ENCODE assay signal across 10 cellular contexts in genomic region chr3:47443611-47443995, GRCh38. TPM values are rescaled to one million over a fixed set of nuclear protein-coding genes. Genes with fewer than 3 reads are reported as not detected.
A peak's percentile ranks its signal among the peaks of the same experiment; 100 is the strongest.
DNase-seq lines count a peak whose midpoint lies in the region; ATAC-seq, FAIRE-seq and TF ChIP-seq lines count a peak whose summit lies in the region.
"Had no signal": no experiment of that assay in that cellular context is flagged by ENCODE, and none has a peak within 500 bp of the region (broad histone marks: within the 10 kb centered on the region; RNA-seq: fewer than 3 reads in every experiment).

No MANE protein-coding gene starts in this region.

- POLR2A ChIA-PET in K562 (lab: Yijun Ruan, JAX) = interaction anchor here (1.0 to 1.2 kb wide), 3 partner anchors 31 to 338 kb away, joined by 3 read pairs; partner anchors contain the start of gene SMARCC1

- TF ChIP-seq CTCF in K562 (IDR thresholded peaks at IDR 0.05 in 2 of 3, conservative IDR thresholded peaks at IDR 0.05 in 1 of 3; ENCODE audit: insufficient read depth in 2 of 3, low read depth in 1 of 3, low read length in 3 of 3) (no peak), kidney (IDR thresholded peaks at IDR 0.05; ENCODE audit: borderline replicate concordance, extremely low read depth, insufficient read depth) (no peak)

- CTCF ChIA-PET in K562 (lab: Yijun Ruan, JAX; ENCODE audit: low intra/inter-chr PET ratio) = no interaction called here

- BruUV-seq in K562 (replicated peaks; lab: Mats Ljungman, UMichigan) = no TSS peak

- ATAC-seq in K562 (no peak), GM18868 (IDR thresholded peaks at IDR 0.05; ENCODE audit: unreplicated experiment) (no peak), HG03159 (IDR thresholded peaks at IDR 0.05; ENCODE audit: unreplicated experiment) (no peak)

- no peak for TF ChIP-seq EP300 in K562 (IDR thresholded peaks at IDR 0.05; ENCODE audit: low read length)

- intact Hi-C loops in K562 (cut with micrococcal nuclease) = no loop called here
- intact Hi-C loops in kidney (cut with DNase I) = no loop called here

- TF ChIP-seq POLR2A in K562 (conservative IDR thresholded peaks at IDR 0.05) = no peak

- H3K4me3 ChIP-seq in K562 (no peak overlapping the region), kidney (ENCODE audit: low read length in 2 of 2) (peak overlapping the region in 1 of 2 donors; percentile 33), small intestine (ENCODE audit: low read depth in 1 of 2, low read length in 2 of 2) (no peak overlapping the region)

- H3K4me2 ChIP-seq in K562 (ENCODE audit: insufficient read depth, low read length) = no peak overlapping the region

- H3K27ac ChIP-seq in K562 (ENCODE audit: extremely low read depth, low read depth, low read length) (peak overlapping the region; percentile 16; the same call in 1 of the 3 replicates), kidney (ENCODE audit: low read depth in 2 of 2, low read length in 2 of 2) (peak overlapping the region; percentile 71 to 92), small intestine (ENCODE audit: low read depth in 1 of 2, low read length in 1 of 2) (peak overlapping the region; percentile 90 to 96)

- no peaks in the 10 kb centered on the region for H3K9me3 ChIP-seq in K562 (replicated peaks; ENCODE audit: control insufficient read depth, insufficient read depth, low read depth, low read length)
- peaks cover 0 to 4% of the 10 kb centered on the region in 2 donors for H3K9me3 ChIP-seq in kidney (ENCODE audit: control insufficient read depth in 1 of 2, low read length in 2 of 2)
- no peaks in the 10 kb centered on the region for H3K9me3 ChIP-seq in small intestine (ENCODE audit: control insufficient read depth, low read depth)

- H3K9me1 ChIP-seq in K562 (ENCODE audit: control insufficient read depth, insufficient read depth, low read length) = no peaks in the 10 kb centered on the region

- peaks cover 58% of the 10 kb centered on the region for H3K79me2 ChIP-seq in K562 (ENCODE audit: control insufficient read depth, insufficient read depth, low read length)

- no peak for FAIRE-seq in K562 (lab: Jason Lieb, UNC)
- no peak for FAIRE-seq in kidney (lab: Jason Lieb, UNC)
- no peak for FAIRE-seq in small intestine (lab: Jason Lieb, UNC)

- in situ Hi-C loops in K562 (cut with MboI) = no loop called here

- H4K20me1 ChIP-seq in K562 (replicated peaks; ENCODE audit: control insufficient read depth, insufficient read depth, low read length) = no peaks in the 10 kb centered on the region; the same call in 1 of the 2 replicates

- WGBS in K562 (ENCODE audit: insufficient coverage, low coverage, missing lambda C conversion rate) = 72% methylated on average over 5 of the region's 5 CpGs
- WGBS in small intestine, 3 donors = 12 to 45% (median 34%) methylated on average over 5 of the region's 5 CpGs

- H3K27me3 ChIP-seq in K562 (ENCODE audit: control insufficient read depth in 2 of 2, insufficient read depth in 2 of 2, low read length in 2 of 2) (no peaks in the 10 kb centered on the region), small intestine (ENCODE audit: control insufficient read depth in 2 of 2, insufficient read depth in 2 of 2, low read length in 2 of 2) (no peaks in the 10 kb centered on the region)

- peak; percentile 59 for DNase-seq in HCEC 1CT
- DNase-seq in K562 (ENCODE audit: extremely low read depth in 1 of 4, low spot score in 3 of 4) = peak in 1 of 4 experiments; percentile 4
- no peak for DNase-seq in kidney
- peak; percentile 89 for DNase-seq in small intestine
- no peak for DNase-seq in stimulated activated CD4-positive, alpha-beta T cell treated with anti-CD3 and anti-CD28 coated beads, Interleukin-1b, Interleukin-23, amount 100 ng/mL, for 48 hours
- no peak for DNase-seq in dedifferentiated amniotic fluid mesenchymal stem cell (ENCODE audit: extremely low spot score)
- DNase-seq: NCI-H1092, T1000 had no signal

- no peak overlapping the region for H2AFZ ChIP-seq in K562 (ENCODE audit: low read depth, low read length)

- no peaks in the 10 kb centered on the region; a peak in 1 of 5 replicates for H3K4me1 ChIP-seq in K562 (replicated peaks in 1 of 2; ENCODE audit: control insufficient read depth in 2 of 2, insufficient read depth in 2 of 2, low read length in 2 of 2)
- H3K4me1 ChIP-seq in kidney (ENCODE audit: control insufficient read depth in 1 of 2, insufficient read depth in 1 of 2, low read depth in 1 of 2, low read length in 2 of 2) = peaks cover 11 to 23% of the 10 kb centered on the region in 2 donors
- peaks cover 0 to 8% of the 10 kb centered on the region in 2 donors for H3K4me1 ChIP-seq in small intestine (ENCODE audit: control insufficient read depth in 2 of 2, insufficient read depth in 1 of 2, low read depth in 1 of 2, low read length in 1 of 2)

- H3K36me3 ChIP-seq in K562 (ENCODE audit: control insufficient read depth, insufficient read depth, low read length) (peaks cover 46% of the 10 kb centered on the region), kidney (ENCODE audit: control insufficient read depth in 1 of 2, insufficient read depth in 2 of 2, low read length in 2 of 2) (peaks cover 8 to 9% of the 10 kb centered on the region in 2 donors), small intestine (ENCODE audit: control insufficient read depth in 2 of 2, insufficient read depth in 2 of 2, low read length in 2 of 2) (peaks cover 0 to 9% of the 10 kb centered on the region in 2 donors)

- H3K9ac ChIP-seq in K562 (ENCODE audit: insufficient read depth in 1 of 2, low read depth in 2 of 2, low read length in 2 of 2) = peak overlapping the region in 1 of 2 experiments; percentile 54; a peak in 1 of 4 replicates
- peak overlapping the region in 1 of 2 donors; percentile 42 for H3K9ac ChIP-seq in kidney (ENCODE audit: low read length in 2 of 2)

- no peak for TF ChIP-seq RAD21 in K562 (CRISPR knock-in tag; conservative IDR thresholded peaks at IDR 0.05 in 1 of 2, IDR thresholded peaks at IDR 0.05 in 1 of 2)

TF ChIP-seq in K562, 482 proteins besides CTCF, POLR2A, EP300 and RAD21 (continues in another document):
- TF ChIP-seq TFE3 (CRISPR knock-in tag; IDR thresholded peaks at IDR 0.05) (no peak), SMC3 (conservative IDR thresholded peaks at IDR 0.05; ENCODE audit: insufficient read depth, low read depth, low read length) (no peak), CBX2 (IDR thresholded peaks at IDR 0.05; ENCODE audit: insufficient read depth, low read length, poor library complexity, severe bottlenecking) (no peak), MEIS2 (IDR thresholded peaks at IDR 0.05; ENCODE audit: partially characterized antibody) (no peak), U2AF2 (optimal IDR thresholded peaks at IDR 0.05; ENCODE audit: low read depth, low read length) (no peak), COPS2 (conservative IDR thresholded peaks at IDR 0.05) (no peak), RCOR1 (IDR thresholded peaks at IDR 0.05; ENCODE audit: borderline replicate concordance in 1 of 2, low read depth in 2 of 2, low read length in 2 of 2) (no peak), MYBL2 (IDR thresholded peaks at IDR 0.05; ENCODE audit: low read depth) (no peak), MYBL2 (CRISPR knock-in tag; IDR thresholded peaks at IDR 0.05; ENCODE audit: borderline replicate concordance) (no peak), TGIF2 (CRISPR knock-in tag; IDR thresholded peaks at IDR 0.05) (no peak), TARDBP (IDR thresholded peaks at IDR 0.05) (no peak)

RNA-seq across cellular contexts. Expression of gene SCAP, which starts 32.1 kb away (rescaled TPM):
- total RNA-seq in K562 (2011; cell fraction: chromatin; rRNA removed; ENCODE audit: low replicate concordance) = 248 and 515 TPM in 2 replicates
- 301 and 313 TPM in 2 replicates for total RNA-seq in K562 (2011; cell fraction: nucleolus; rRNA removed)
- total RNA-seq in K562 (2011; cell fraction: nucleoplasm; rRNA removed) = 253 and 254 TPM in 2 replicates
- 60.7 and 87.6 TPM in 2 replicates for total RNA-seq in K562 (2014; rRNA removed)
- 29.7 and 37.8 TPM in 2 replicates for total RNA-seq in K562 (2014; rRNA removed; fragmentation: Illumina TruSeq; extraction: Trizol)
- total RNA-seq in K562 (2015; rRNA removed; fragmentation: Illumina TruSeq; extraction: Trizol) = 34.6 and 36.5 TPM in 2 replicates
- total RNA-seq in K562 (2021) = 97.1 and 104 TPM in 2 replicates
- 31.3 and 55.8 TPM in 2 replicates for polyA plus RNA-seq in K562 (2011; rRNA removed)
- polyA plus RNA-seq in K562 (2011; cell fraction: cytosol; rRNA removed) = 39.6 and 62.6 TPM in 2 replicates
- 124 and 159 TPM in 2 replicates for polyA plus RNA-seq in K562 (2011; cell fraction: nucleus; rRNA removed)
- polyA plus RNA-seq in K562 (2012) = 68.9 and 85.0 TPM in 2 replicates
- polyA plus RNA-seq in K562 (2014; fragmentation: Illumina TruSeq; extraction: Trizol) = 48.2 and 61.1 TPM in 2 replicates
- 1 to 10 TPM; 2.6 to 3.2 TPM for polyA plus RNA-seq in K562 (2014; fragmentation: Nextera tagmentation; extraction: Ambion mirVana)
- 43.7 and 47.9 TPM in 2 replicates for polyA plus RNA-seq in K562 (2014; rRNA removed)
- 74.0 and 80.8 TPM in 2 replicates for polyA minus RNA-seq in K562 (2011; rRNA and poly(A)+ RNA removed)
- polyA minus RNA-seq in K562 (2011; cell fraction: cytosol; rRNA and poly(A)+ RNA removed) = 83.2 and 91.7 TPM in 2 replicates
- 53.2 and 90.0 TPM in 2 replicates for polyA minus RNA-seq in K562 (2011; cell fraction: nucleus; rRNA and poly(A)+ RNA removed)
- 85.1 TPM for total RNA-seq in kidney
- 47.3 TPM for polyA plus RNA-seq in kidney (ENCODE audit: insufficient read depth, low read depth, low replicate concordance)
- 10 to 100 TPM; 43.8 to 57.2 (median 53.9) TPM for polyA plus RNA-seq in small intestine

Comparison
In these comparisons a context has a peak if more than half of its experiments do, and no peak if none do; other contexts are left out.
1. DNase-seq: peak in HCEC 1CT (single experiment) and small intestine (single experiment); none in kidney (single experiment), stimulated activated CD4-positive, alpha-beta T cell treated with anti-CD3 and anti-CD28 coated beads, Interleukin-1b, Interleukin-23, amount 100 ng/mL, for 48 hours (single experiment) and dedifferentiated amniotic fluid mesenchymal stem cell (single experiment).
2. H3K27ac ChIP-seq: peak in every context shown above with its lines; median percentile 93 in small intestine; 82 in kidney; 16 in K562.